Comparison of ENCODE assay signal across 8 cellular contexts in the genomic region with DNA sequence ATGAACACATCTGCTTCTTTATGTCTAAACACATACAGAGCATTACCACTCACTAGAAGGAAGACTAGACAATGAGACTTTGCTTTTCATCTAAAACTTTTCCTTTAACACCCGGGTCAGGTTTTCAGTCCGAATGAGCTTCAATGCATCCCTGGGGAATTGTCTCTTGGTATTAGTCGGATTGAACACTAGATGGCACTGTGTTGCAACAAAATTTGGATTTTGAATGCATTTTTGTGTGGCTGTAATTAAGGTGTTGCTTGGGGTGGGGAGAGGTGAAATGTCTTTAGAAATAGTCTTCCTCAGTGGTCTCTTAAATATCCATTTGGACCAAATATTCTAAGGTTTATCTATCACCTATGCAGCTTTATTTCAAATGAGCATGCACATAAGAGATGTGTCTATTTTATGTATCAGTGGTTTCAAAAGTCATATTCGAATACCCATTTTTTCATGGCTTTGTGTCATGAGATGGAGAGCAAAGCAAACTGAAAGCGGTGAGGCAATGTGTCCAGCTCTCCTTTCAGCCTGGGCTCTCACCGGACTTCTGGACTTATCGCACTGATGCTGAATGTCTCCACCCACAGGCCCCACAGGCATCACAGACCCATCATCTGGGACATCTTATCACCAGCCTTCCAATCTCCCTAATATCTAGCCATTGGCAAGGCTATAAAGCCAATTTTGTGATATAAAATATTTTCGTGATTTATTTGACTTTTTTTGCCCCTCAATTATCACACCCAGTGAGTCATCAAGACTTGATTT.
DNase-seq lines count a peak whose midpoint lies in the region; ATAC-seq, FAIRE-seq and TF ChIP-seq lines count a peak whose summit lies in the region.

No MANE protein-coding gene starts in this region.

- CTCF ChIA-PET in HepG2 (lab: Yijun Ruan, JAX; ENCODE audit: low intra/inter-chr PET ratio, low total read pairs), result interaction anchor here (0.8 to 1.5 kb wide), 3 partner anchors 245 to 1334 kb away, joined by 3 to 10 read pairs (median 3); no protein-coding TSS in a partner anchor

- 24% methylated on average over 8 of the region's 8 CpGs for WGBS in HepG2 (ENCODE audit: low lambda C conversion rate)

- TF ChIP-seq EP300 in HepG2 (IDR thresholded peaks at IDR 0.05; ENCODE audit: low read depth in 2 of 2, low read length in 2 of 2) (no peak), HepG2 (CRISPR knock-in tag; IDR thresholded peaks at IDR 0.05; ENCODE audit: borderline replicate concordance) (no peak)

- H3K4me1 ChIP-seq in HepG2 (ENCODE audit: insufficient read depth, low read length) (no peaks in the 10 kb centered on the region), uterus (no peaks in the 10 kb centered on the region)

- H3K4me3 ChIP-seq in HepG2 (replicated peaks in 1 of 3; ENCODE audit: insufficient read depth in 1 of 3, low read depth in 2 of 3, low read length in 3 of 3) (no peak overlapping the region), uterus (no peak overlapping the region)

- peak; percentile 70 for DNase-seq in A172 (ENCODE audit: low spot score)
- peak; percentile 73 for DNase-seq in GM03348 (ENCODE audit: low spot score)
- peak; percentile 88 for DNase-seq in NAMALWA (ENCODE audit: low spot score)
- DNase-seq in RKO (ENCODE audit: low spot score), result peak; percentile 48
- peak; percentile 39 for DNase-seq in cerebellum (ENCODE audit: low spot score)
- DNase-seq in HepG2 (ENCODE audit: low spot score), result peak; percentile 53
- peak in 1 of 2 donors; percentile 20 for DNase-seq in uterus

- peak; percentile 85 for TF ChIP-seq CTCF in HepG2 (CRISPR knock-in tag; IDR thresholded peaks at IDR 0.05)
- TF ChIP-seq CTCF in uterus (IDR thresholded peaks at IDR 0.05), result peak; percentile 56 to 77 (median 66)

- in situ Hi-C loops in HepG2 (cut with HindIII; ENCODE audit: extremely low pct_ligation_motif_present, low pct_unique_long_range_greater_than_20kb), result loop anchor here (5.0 kb wide), 1 partner anchor 1260 kb away; no protein-coding TSS in a partner anchor

- no peak overlapping the region for H3K27ac ChIP-seq in HepG2 (ENCODE audit: extremely low read length, insufficient read depth, low read length)
- H3K27ac ChIP-seq in uterus, result no peak overlapping the region

- H3K4me2 ChIP-seq in HepG2 (ENCODE audit: low read depth, low read length), result no peak overlapping the region

- FAIRE-seq in HepG2 (lab: Jason Lieb, UNC), result peak; percentile 98

- TF ChIP-seq RAD21 in HepG2 (CRISPR knock-in tag; IDR thresholded peaks at IDR 0.05), result peak; percentile 51; the same call in 1 of the 2 replicates

- peaks cover 0 to 14% of the 10 kb centered on the region in 2 experiments; a peak in 2 of 5 replicates for H3K27me3 ChIP-seq in HepG2 (ENCODE audit: control insufficient read depth in 1 of 2, insufficient read depth in 2 of 2, low read length in 2 of 2)
- no peaks in the 10 kb centered on the region for H3K27me3 ChIP-seq in uterus

- H3K9ac ChIP-seq in HepG2 (ENCODE audit: insufficient read depth, low read depth, low read length), result no peak overlapping the region

- POLR2A ChIA-PET in HepG2 (lab: Yijun Ruan, JAX), result interaction anchor here (0.7 to 1.8 kb wide), 2 partner anchors 1254 to 1256 kb away, joined by 3 to 5 read pairs; partner anchors contain the start of gene ID2

- no peaks in the 10 kb centered on the region for H4K20me1 ChIP-seq in HepG2 (ENCODE audit: insufficient read depth, low read length)

- TF ChIP-seq POLR2A in HepG2 (IDR thresholded peaks at IDR 0.05; ENCODE audit: insufficient read depth in 1 of 2, low read depth in 2 of 2, low read length in 2 of 2) (no peak), uterus (IDR thresholded peaks at IDR 0.05) (no peak)

- BruUV-seq in HepG2 (replicated peaks; lab: Mats Ljungman, UMichigan), result no TSS peak

- no peaks in the 10 kb centered on the region for H3K9me3 ChIP-seq in HepG2 (ENCODE audit: low read length)
- H3K9me3 ChIP-seq in uterus, result no peaks in the 10 kb centered on the region

- H2AFZ ChIP-seq in HepG2 (ENCODE audit: low read length), result no peak overlapping the region

- no peaks in the 10 kb centered on the region for H3K79me2 ChIP-seq in HepG2 (ENCODE audit: insufficient read depth, low read length)

- no peaks in the 10 kb centered on the region for H3K36me3 ChIP-seq in HepG2 (replicated peaks in 1 of 2; ENCODE audit: control insufficient read depth in 1 of 2, insufficient read depth in 2 of 2, low read length in 2 of 2)
- H3K36me3 ChIP-seq in uterus, result no peaks in the 10 kb centered on the region

- peak; percentile 56 for ATAC-seq in HepG2
- ATAC-seq in HG03196 (IDR thresholded peaks at IDR 0.05; ENCODE audit: unreplicated experiment), result no peak

- intact Hi-C loops in HepG2 (cut with micrococcal nuclease; ENCODE audit: unreplicated experiment), result loop anchor here (1.0 kb wide), 2 partner anchors 245 to 1098 kb away; no protein-coding TSS in a partner anchor
- intact Hi-C loops in uterus (cut with DNase I; ENCODE audit: low total_unique reads), result loop anchor here (5.0 kb wide), 1 partner anchor 1260 kb away; no protein-coding TSS in a partner anchor

TF ChIP-seq in HepG2, 621 proteins besides CTCF, POLR2A, EP300 and RAD21 (continues in another document):
- TF ChIP-seq ZBTB49 (CRISPR knock-in tag; IDR thresholded peaks at IDR 0.05; ENCODE audit: borderline replicate concordance) (no peak), ZNF335 (CRISPR knock-in tag; IDR thresholded peaks at IDR 0.05) (no peak), ZNF276 (CRISPR knock-in tag; IDR thresholded peaks at IDR 0.05; ENCODE audit: low read depth) (no peak), PHF5A (CRISPR knock-in tag; IDR thresholded peaks at IDR 0.05; ENCODE audit: low read depth, unreplicated experiment) (no peak), ARID2 (CRISPR knock-in tag; IDR thresholded peaks at IDR 0.05; ENCODE audit: borderline replicate concordance) (no peak), KDM6A (CRISPR knock-in tag; IDR thresholded peaks at IDR 0.05; ENCODE audit: low read depth) (no peak), KLF16 (CRISPR knock-in tag; IDR thresholded peaks at IDR 0.05) (0 out of 4 replicates have a peak, but pooled peaks of 1 of the 2 experiments have one; percentile 17), ZBTB21 (CRISPR knock-in tag; IDR thresholded peaks at IDR 0.05) (no peak), HMGXB4 (CRISPR knock-in tag; IDR thresholded peaks at IDR 0.05; ENCODE audit: borderline replicate concordance in 1 of 2, low read depth in 1 of 2) (0 out of 4 replicates have a peak, but pooled peaks of 1 of the 2 experiments have one; percentile 34), ZNF451 (CRISPR knock-in tag; IDR thresholded peaks at IDR 0.05) (no peak)
- TF ChIP-seq, protein P1, sequence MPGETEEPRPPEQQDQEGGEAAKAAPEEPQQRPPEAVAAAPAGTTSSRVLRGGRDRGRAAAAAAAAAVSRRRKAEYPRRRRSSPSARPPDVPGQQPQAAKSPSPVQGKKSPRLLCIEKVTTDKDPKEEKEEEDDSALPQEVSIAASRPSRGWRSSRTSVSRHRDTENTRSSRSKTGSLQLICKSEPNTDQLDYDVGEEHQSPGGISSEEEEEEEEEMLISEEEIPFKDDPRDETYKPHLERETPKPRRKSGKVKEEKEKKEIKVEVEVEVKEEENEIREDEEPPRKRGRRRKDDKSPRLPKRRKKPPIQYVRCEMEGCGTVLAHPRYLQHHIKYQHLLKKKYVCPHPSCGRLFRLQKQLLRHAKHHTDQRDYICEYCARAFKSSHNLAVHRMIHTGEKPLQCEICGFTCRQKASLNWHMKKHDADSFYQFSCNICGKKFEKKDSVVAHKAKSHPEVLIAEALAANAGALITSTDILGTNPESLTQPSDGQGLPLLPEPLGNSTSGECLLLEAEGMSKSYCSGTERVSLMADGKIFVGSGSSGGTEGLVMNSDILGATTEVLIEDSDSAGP (CRISPR knock-in tag; IDR thresholded peaks at IDR 0.05; ENCODE audit: borderline replicate concordance), result no peak
